ENCODE assay signal across 22 cellular contexts in the genomic region with DNA sequence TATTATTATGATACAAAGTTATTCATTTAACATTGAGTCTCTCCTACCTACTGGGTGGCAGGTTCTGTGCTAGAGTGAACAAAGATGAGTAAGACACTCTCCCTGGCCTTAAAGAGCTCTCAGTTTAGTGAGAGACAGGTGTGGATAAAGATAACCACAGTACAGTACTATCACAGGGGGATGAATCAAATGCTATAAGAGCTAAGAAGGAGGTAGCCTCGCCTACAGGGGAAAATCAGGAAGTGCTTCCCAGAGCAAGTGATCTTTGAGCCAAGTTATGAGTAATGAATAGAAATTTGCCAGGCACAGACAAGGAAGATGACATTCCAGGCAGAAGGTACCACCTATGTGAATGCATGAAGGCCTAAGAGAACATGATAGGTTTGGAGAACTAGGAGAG. TPM values are rescaled to one million over a fixed set of nuclear protein-coding genes. Genes with fewer than 3 reads are reported as not detected.
A peak's percentile ranks its signal among the peaks of the same experiment; 100 is the strongest.
DNase-seq lines count a peak whose midpoint lies in the region; ATAC-seq, FAIRE-seq and TF ChIP-seq lines count a peak whose summit lies in the region.
"Had no signal": no experiment of that assay in that cellular context is flagged by ENCODE, and none has a peak within 500 bp of the region (broad histone marks: within the 10 kb centered on the region; RNA-seq: fewer than 3 reads in every experiment).

No MANE protein-coding gene starts in this region.

- H3K4me2 ChIP-seq in osteoblast (ENCODE audit: insufficient read depth, low read length): no peak overlapping the region
- H3K4me2 ChIP-seq: BLaER1 treated with 17β-estradiol and CSF1 and Interleukin-3, amounts not matched to agents 10 nM and 100 nM had no signal

- peaks cover 3% of the 10 kb centered on the region for H3K36me3 Mint-ChIP-seq in endodermal cell (ENCODE audit: low read depth)
- H3K36me3 Mint-ChIP-seq: memory B cell; natural killer cell treated with Interleukin-12 subunit alpha and Interleukin-12 subunit beta and Interleukin-15 and Interleukin-18, amount 100 ng/mL, for 72 hours; stimulated activated memory B cell treated with anti-CD40 and anti-IgM and Interleukin-4, amounts not matched to agents 10 μg/mL and 1 μg/mL and 100 μg/mL, for 72 hours had no signal

- no peaks in the 10 kb centered on the region for H3K27me3 ChIP-seq in endodermal cell (ENCODE audit: control insufficient read depth, insufficient read depth, low read length, poor library complexity, severe bottlenecking)
- H3K27me3 ChIP-seq in osteoblast (ENCODE audit: insufficient read depth, low read length): no peaks in the 10 kb centered on the region

- H2AFZ ChIP-seq in osteoblast (ENCODE audit: low read length): no peak overlapping the region

- DNase-seq in H54 (ENCODE audit: insufficient read length, low spot score) (peak; percentile 18), NCI-H69 (lab: John Stamatoyannopoulos, UW) (peak; percentile 1), endodermal cell (no peak), osteoblast (ENCODE audit: insufficient read length, low spot score, missing footprints) (peak; percentile 47), NCI-H2227 treated with DMSO at 0.1 percent for 48 hours (lab: John Stamatoyannopoulos, UW) (no peak)
- no peak for DNase-seq in activated CD8-positive, alpha-beta memory T cell treated with anti-CD3 and anti-CD28 coated beads for 24 hours
- DNase-seq: activated CD4-positive, alpha-beta T cell treated with anti-CD3 and anti-CD28 coated beads for 48 hours; activated gamma-delta T cell treated with Interleukin-2 at 50 U/mL for 16 hours; aorta; H7; NCI-H2029; NCI-H524 treated with DMSO at 0.1 percent for 48 hours; thyroid gland had no signal

- peak overlapping the region; percentile 26 for H3K9ac ChIP-seq in endodermal cell (ENCODE audit: extremely low read depth, low read length, poor library complexity, severe bottlenecking)
- H3K9ac ChIP-seq: BLaER1 treated with 17β-estradiol and CSF1 and Interleukin-3, amounts not matched to agents 10 nM and 100 nM had no signal

- H3K36me3 ChIP-seq in endodermal cell (ENCODE audit: control insufficient read depth, insufficient read depth, low read length) (peaks cover 1% of the 10 kb centered on the region), osteoblast (ENCODE audit: insufficient read depth, low read length) (peaks cover 2% of the 10 kb centered on the region)
- H3K36me3 ChIP-seq: BLaER1 treated with 17β-estradiol and CSF1 and Interleukin-3, amounts not matched to agents 10 nM and 100 nM; thyroid gland had no signal

- TF ChIP-seq POLR2A in H54 (IDR thresholded peaks at IDR 0.05; ENCODE audit: low read depth, low read length): no peak

- WGBS in endodermal cell (ENCODE audit: insufficient coverage in 1 of 2, insufficient read length in 1 of 2), 2 experiments: 50 to 75% methylated on average over 1 of the region's 1 CpG

- TF ChIP-seq CTCF in endodermal cell (conservative IDR thresholded peaks at IDR 0.05) (no peak), osteoblast (IDR thresholded peaks at IDR 0.05; ENCODE audit: extremely low read depth, low read depth, low read length) (no peak)

- no peak for FAIRE-seq in H54 (lab: Jason Lieb, UNC)
- FAIRE-seq: islet of Langerhans had no signal

- H3K4me3 Mint-ChIP-seq in endodermal cell: no peak overlapping the region
- H3K4me3 Mint-ChIP-seq: memory B cell; natural killer cell treated with Interleukin-12 subunit alpha and Interleukin-12 subunit beta and Interleukin-15 and Interleukin-18, amount 100 ng/mL, for 72 hours; stimulated activated memory B cell treated with anti-CD40 and anti-IgM and Interleukin-4, amounts not matched to agents 10 μg/mL and 1 μg/mL and 100 μg/mL, for 72 hours had no signal

- H3K27ac Mint-ChIP-seq in endodermal cell: no peak overlapping the region
- H3K27ac Mint-ChIP-seq: memory B cell; natural killer cell treated with Interleukin-12 subunit alpha and Interleukin-12 subunit beta and Interleukin-15 and Interleukin-18, amount 100 ng/mL, for 72 hours; progenitor cell of endocrine pancreas; stimulated activated memory B cell treated with anti-CD40 and anti-IgM and Interleukin-4, amounts not matched to agents 10 μg/mL and 1 μg/mL and 100 μg/mL, for 72 hours had no signal

- H3K4me1 ChIP-seq in endodermal cell (ENCODE audit: control insufficient read depth, insufficient read depth, low read length): peaks cover 9% of the 10 kb centered on the region
- H3K4me1 ChIP-seq in osteoblast (ENCODE audit: insufficient read depth, low read length): peaks cover 14% of the 10 kb centered on the region

- H3K79me2 ChIP-seq in osteoblast (ENCODE audit: insufficient read depth, low read length): peaks cover 11% of the 10 kb centered on the region

- H3K4me1 Mint-ChIP-seq in endodermal cell: peaks cover 32% of the 10 kb centered on the region

- H3K9me3 Mint-ChIP-seq in endodermal cell: peaks cover 52% of the 10 kb centered on the region
- H3K9me3 Mint-ChIP-seq: memory B cell; natural killer cell treated with Interleukin-12 subunit alpha and Interleukin-12 subunit beta and Interleukin-15 and Interleukin-18, amount 100 ng/mL, for 72 hours; stimulated activated memory B cell treated with anti-CD40 and anti-IgM and Interleukin-4, amounts not matched to agents 10 μg/mL and 1 μg/mL and 100 μg/mL, for 72 hours had no signal

- H3K9me3 ChIP-seq in endodermal cell (ENCODE audit: control insufficient read depth, low read length) (peaks cover 2% of the 10 kb centered on the region), osteoblast (ENCODE audit: low read depth, low read length) (no peaks in the 10 kb centered on the region)
- H3K9me3 ChIP-seq: thyroid gland had no signal

- H3K27ac ChIP-seq in endodermal cell (ENCODE audit: low read depth, low read length) (no peak overlapping the region), osteoblast (ENCODE audit: low read depth, low read length) (no peak overlapping the region)
- H3K27ac ChIP-seq: BLaER1 treated with 17β-estradiol and CSF1 and Interleukin-3, amounts not matched to agents 10 nM and 100 nM; SK-N-MC; thyroid gland had no signal

- H3K4me3 ChIP-seq in endodermal cell (ENCODE audit: low read length): peak overlapping the region; percentile 41
- H3K4me3 ChIP-seq in osteoblast (ENCODE audit: insufficient read depth, low read length): no peak overlapping the region
- H3K4me3 ChIP-seq: BLaER1 treated with 17β-estradiol and CSF1 and Interleukin-3, amounts not matched to agents 10 nM and 100 nM; SK-N-MC; thyroid gland had no signal

- no peaks in the 10 kb centered on the region for H3K27me3 Mint-ChIP-seq in endodermal cell (ENCODE audit: insufficient read depth)
- H3K27me3 Mint-ChIP-seq: memory B cell, progenitor cell of endocrine pancreas had no signal

- H4K20me1 ChIP-seq in osteoblast (ENCODE audit: insufficient read depth, low read length): no peaks in the 10 kb centered on the region

- no peak for ATAC-seq in HG03108 (IDR thresholded peaks at IDR 0.05; ENCODE audit: unreplicated experiment)
- ATAC-seq: natural killer cell treated with Interleukin-12 subunit alpha and Interleukin-12 subunit beta and Interleukin-15 and Interleukin-18, amount 100 ng/mL, for 72 hours; stimulated activated memory B cell treated with anti-CD40 and anti-IgM and Interleukin-4, amounts not matched to agents 10 μg/mL and 1 μg/mL and 100 μg/mL, for 72 hours had no signal

RNA-seq across cellular contexts. Expression of a gene that starts 3.4 kb away (rescaled TPM):
- total RNA-seq in endodermal cell (10 to 100 TPM; 45.0 to 46.5 TPM), osteoblast (85.0 and 88.1 TPM in 2 replicates)
- 55.2 TPM for polyA plus RNA-seq in endodermal cell (2013, experiment 1 of 2)
- 48.6 TPM for polyA plus RNA-seq in endodermal cell (2013, experiment 2 of 2)

RNA-seq across cellular contexts. Expression of a gene that starts 47.5 kb away (rescaled TPM):
- total RNA-seq in endodermal cell: not detected
- polyA plus RNA-seq in endodermal cell (2013, experiment 1 of 2): not detected
- polyA plus RNA-seq in endodermal cell (2013, experiment 2 of 2): not detected
- total RNA-seq in osteoblast: not detected in 2 replicates
- total RNA-seq: aorta; chondrocyte; H7; natural killer cell treated with Interleukin-12 subunit alpha and Interleukin-12 subunit beta and Interleukin-15 and Interleukin-18, amount 100 ng/mL, for 72 hours; progenitor cell of endocrine pancreas; thyroid gland had no signal
- polyA plus RNA-seq: aorta had no signal

Comparison
In these comparisons a context has a peak if more than half of its experiments do, and no peak if none do; other contexts are left out.
1. DNase-seq: peak in H54 (single experiment), NCI-H69 (single experiment) and osteoblast (single experiment); none in endodermal cell (single experiment), activated CD8-positive, alpha-beta memory T cell treated with anti-CD3 and anti-CD28 coated beads for 24 hours (single experiment) and NCI-H2227 treated with DMSO at 0.1 percent for 48 hours (single experiment).